25 cellular contexts compared by ENCODE assay signal in the genomic region with DNA sequence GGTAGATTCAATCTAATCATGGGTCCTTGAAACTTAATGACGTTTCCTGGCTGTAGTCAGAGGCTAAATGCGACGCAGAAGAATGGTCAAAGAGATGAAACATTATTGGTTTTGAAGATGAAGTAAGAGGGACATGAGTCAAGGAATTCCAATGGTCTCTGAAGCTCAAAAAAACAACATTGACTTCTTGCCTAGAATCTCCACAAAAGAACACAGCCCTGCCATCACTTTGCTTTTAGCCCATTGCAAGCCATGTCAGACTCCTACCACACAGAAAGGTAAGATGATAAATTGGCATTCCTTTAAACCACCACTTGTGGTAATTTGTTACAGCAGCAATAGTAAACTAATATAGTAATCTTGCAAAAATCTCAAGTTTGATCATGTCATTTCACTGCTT.
"Had no signal": no experiment of that assay in that cellular context is flagged by ENCODE, and none has a peak within 500 bp of the region (broad histone marks: within the 10 kb centered on the region; RNA-seq: fewer than 3 reads in every experiment).

No MANE protein-coding gene starts in this region.

- DNase-seq: Kasumi-1; MM.1S; NCI-H1092 treated with DMSO at 0.1 percent for 48 hours; NCI-H1436; NCI-H187; NCI-H2029; NCI-H2081 treated with DMSO at 0.1 percent for 48 hours; NCI-H2171; NCI-H226; NCI-H446; NCI-H510A; NCI-H524 treated with DMSO at 0.1 percent for 48 hours; NCI-H69; NCI-H774; NK-92 treated with Interleukin-12 subunit alpha and Interleukin-12 subunit beta, amount 100 ng/mL, for 24 hours; PC-3; SHP77; SK-N-SH had no signal

- FAIRE-seq: HTR-8/SVneo, K562 had no signal

- H3K27ac ChIP-seq: HL-60, KMS-11, RWPE1 had no signal

- H3K9me3 ChIP-seq: SK-N-SH had no signal

- H3K9ac ChIP-seq: KMS-11, SK-N-SH had no signal

- H3K36me3 Mint-ChIP-seq: IgD-negative memory B cell had no signal

- H3K4me2 ChIP-seq: KMS-11, SK-N-SH had no signal

- H3K4me3 Mint-ChIP-seq: IgD-negative memory B cell had no signal

- ATAC-seq: K562, Panc1, PC-3 had no signal

- H3K4me3 ChIP-seq: K562 had no signal

- H3K27ac Mint-ChIP-seq: IgD-negative memory B cell had no signal
